ENCODE assay signal across 8 cellular contexts in the genomic region with DNA sequence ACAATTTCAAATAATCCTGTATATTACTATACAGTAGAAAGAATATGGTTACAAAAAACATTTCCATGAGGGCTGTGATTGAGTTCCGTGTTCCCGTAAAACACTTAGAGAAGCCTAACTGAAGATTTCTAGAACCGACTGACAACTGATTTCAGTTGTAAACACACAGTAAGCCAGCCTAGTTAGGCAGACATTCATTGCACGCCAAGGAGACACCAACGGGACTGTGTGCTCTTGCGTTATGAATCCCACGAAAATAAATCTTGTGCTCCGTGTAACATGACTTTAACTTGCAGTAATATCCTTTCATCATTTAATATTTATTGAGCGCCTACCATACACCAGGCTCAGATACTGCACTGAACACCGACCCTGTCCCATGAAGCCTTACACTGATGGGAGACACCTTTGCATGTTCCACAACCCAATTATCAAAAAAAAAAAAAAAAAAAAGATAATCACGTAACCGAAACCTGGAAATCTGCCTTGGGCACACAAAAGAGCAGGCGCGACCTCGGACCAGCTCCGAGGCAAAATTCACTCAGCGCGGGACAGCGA. TPM values are rescaled to one million over a fixed set of nuclear protein-coding genes. Genes with fewer than 3 reads are reported as not detected.
DNase-seq lines count a peak whose midpoint lies in the region; ATAC-seq, FAIRE-seq and TF ChIP-seq lines count a peak whose summit lies in the region.

No MANE protein-coding gene starts in this region.

- H3K27me3 ChIP-seq in cardiac muscle cell (no peaks in the 10 kb centered on the region), ovary (no peaks in the 10 kb centered on the region)

- no peak for TF ChIP-seq POLR2A in ovary (IDR thresholded peaks at IDR 0.05)

- intact Hi-C loops in Right ventricle myocardium superior (cut with DNase I) = loop anchor here (5.0 to 10.0 kb wide), 2 partner anchors 77 to 140 kb away; a partner anchor contains a TSS
- intact Hi-C loops in ovary (cut with DNase I) = loop anchor here in 1 of 4 donors (5.0 kb wide), 1 partner anchor 77 kb away; a partner anchor contains a TSS

- peak overlapping the region; percentile 90 for H3K4me3 ChIP-seq in cardiac muscle cell
- peak overlapping the region; percentile 85 for H3K4me3 ChIP-seq in epithelial cell of proximal tubule (ENCODE audit: low read depth, low read length)
- peak overlapping the region; percentile 74 for H3K4me3 ChIP-seq in ovary

- TF ChIP-seq CTCF in cardiac muscle cell (IDR thresholded peaks at IDR 0.05; ENCODE audit: low read depth, low read length) (no peak), RWPE1 (conservative IDR thresholded peaks at IDR 0.05; ENCODE audit: low read depth) (no peak), epithelial cell of proximal tubule (conservative IDR thresholded peaks at IDR 0.05; ENCODE audit: low read depth, low read length) (no peak), ovary (IDR thresholded peaks at IDR 0.05) (no peak)

- DNase-seq in cardiac muscle cell (ENCODE audit: low read depth in 1 of 2, low spot score in 1 of 2) (no peak), Right ventricle myocardium superior (no peak), RWPE1 (ENCODE audit: low spot score) (no peak), epithelial cell of proximal tubule (ENCODE audit: low read depth) (no peak), ovary (no peak), RCC 7860 (ENCODE audit: low spot score) (no peak)
- no peak for DNase-seq in activated CD4-positive, CD25-positive, alpha-beta regulatory T cell (lab: John Stamatoyannopoulos, UW)

- H3K4me1 ChIP-seq in cardiac muscle cell (ENCODE audit: low read depth) (peaks cover 9% of the 10 kb centered on the region), ovary (ENCODE audit: insufficient read depth) (peaks cover 4% of the 10 kb centered on the region)

- no peak for FAIRE-seq in RCC 7860 (lab: Jason Lieb, UNC)

- no peak for TF ChIP-seq EP300 in ovary (IDR thresholded peaks at IDR 0.05)

- POLR2A ChIA-PET in RWPE1 (lab: Yijun Ruan, JAX; ENCODE audit: low non-redundant PET) = interaction anchor here (0.6 kb wide), 1 partner anchor 59 kb away, joined by 5 read pairs; no protein-coding TSS in a partner anchor

- 0 to 1% (median 1%) methylated on average over 19 of the region's 19 CpGs for WGBS in ovary, 3 donors

- CTCF ChIA-PET in RWPE1 (lab: Yijun Ruan, JAX) = interaction anchor here (0.6 to 1.3 kb wide), 3 partner anchors 19 to 997 kb away, joined by 3 to 8 read pairs (median 4); no protein-coding TSS in a partner anchor

- H3K27ac ChIP-seq in cardiac muscle cell (no peak overlapping the region), RWPE1 (peak overlapping the region; percentile 92), ovary (peak overlapping the region in 1 of 2 donors; percentile 87)

- no peak for ATAC-seq in Right ventricle myocardium superior (ENCODE audit: poor library complexity)
- peak; percentile 18 for ATAC-seq in HG02970 (IDR thresholded peaks at IDR 0.05; ENCODE audit: low FRiP score, unreplicated experiment)

- H3K9me3 ChIP-seq in cardiac muscle cell (ENCODE audit: low read depth) (no peaks in the 10 kb centered on the region), ovary (no peaks in the 10 kb centered on the region)

- H3K36me3 ChIP-seq in cardiac muscle cell = no peaks in the 10 kb centered on the region
- no peaks in the 10 kb centered on the region for H3K36me3 ChIP-seq in ovary

RNA-seq across cellular contexts. Expression of a gene that starts 0.4 kb away (rescaled TPM):
- total RNA-seq in cardiac muscle cell (31.6 and 47.1 TPM in 2 replicates), Right ventricle myocardium superior (167 TPM), epithelial cell of proximal tubule (40.8 and 47.4 TPM in 2 replicates), ovary (10 to 100 TPM; 27.4 to 38.3 (median 31.8) TPM)
- polyA plus RNA-seq in cardiac muscle cell (33.4 and 46.1 TPM in 2 replicates), ovary (10 to 100 TPM; 23.1 to 27.1 TPM)
